Comparison of ENCODE assay signal across 1 cellular context in genomic region chr7:14403587-14403986, GRCh38.
TF ChIP-seq lines count a peak whose summit lies in the region.

No MANE protein-coding gene starts in this region.

TF ChIP-seq in SK-N-SH, 30 proteins besides CTCF, POLR2A, EP300 and RAD21 (continued from another document):
- TF ChIP-seq FOXJ3 (CRISPR knock-in tag; IDR thresholded peaks at IDR 0.05), result no peak
